Comparison of ENCODE assay signal across 1 cellular context in genomic region chr2:9629222-9630000, GRCh38.
TF ChIP-seq lines count a peak whose summit lies in the region.

No MANE protein-coding gene starts in this region.

TF ChIP-seq in HEK293, 187 proteins besides CTCF, POLR2A, EP300 and RAD21 (continued from another document):
- TF ChIP-seq, protein P1, sequence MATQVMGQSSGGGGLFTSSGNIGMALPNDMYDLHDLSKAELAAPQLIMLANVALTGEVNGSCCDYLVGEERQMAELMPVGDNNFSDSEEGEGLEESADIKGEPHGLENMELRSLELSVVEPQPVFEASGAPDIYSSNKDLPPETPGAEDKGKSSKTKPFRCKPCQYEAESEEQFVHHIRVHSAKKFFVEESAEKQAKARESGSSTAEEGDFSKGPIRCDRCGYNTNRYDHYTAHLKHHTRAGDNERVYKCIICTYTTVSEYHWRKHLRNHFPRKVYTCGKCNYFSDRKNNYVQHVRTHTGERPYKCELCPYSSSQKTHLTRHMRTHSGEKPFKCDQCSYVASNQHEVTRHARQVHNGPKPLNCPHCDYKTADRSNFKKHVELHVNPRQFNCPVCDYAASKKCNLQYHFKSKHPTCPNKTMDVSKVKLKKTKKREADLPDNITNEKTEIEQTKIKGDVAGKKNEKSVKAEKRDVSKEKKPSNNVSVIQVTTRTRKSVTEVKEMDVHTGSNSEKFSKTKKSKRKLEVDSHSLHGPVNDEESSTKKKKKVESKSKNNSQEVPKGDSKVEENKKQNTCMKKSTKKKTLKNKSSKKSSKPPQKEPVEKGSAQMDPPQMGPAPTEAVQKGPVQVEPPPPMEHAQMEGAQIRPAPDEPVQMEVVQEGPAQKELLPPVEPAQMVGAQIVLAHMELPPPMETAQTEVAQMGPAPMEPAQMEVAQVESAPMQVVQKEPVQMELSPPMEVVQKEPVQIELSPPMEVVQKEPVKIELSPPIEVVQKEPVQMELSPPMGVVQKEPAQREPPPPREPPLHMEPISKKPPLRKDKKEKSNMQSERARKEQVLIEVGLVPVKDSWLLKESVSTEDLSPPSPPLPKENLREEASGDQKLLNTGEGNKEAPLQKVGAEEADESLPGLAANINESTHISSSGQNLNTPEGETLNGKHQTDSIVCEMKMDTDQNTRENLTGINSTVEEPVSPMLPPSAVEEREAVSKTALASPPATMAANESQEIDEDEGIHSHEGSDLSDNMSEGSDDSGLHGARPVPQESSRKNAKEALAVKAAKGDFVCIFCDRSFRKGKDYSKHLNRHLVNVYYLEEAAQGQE (tag by site-specific recombination; IDR thresholded peaks at IDR 0.05), result no peak
- TF ChIP-seq HOXA7 (CRISPR knock-in tag; IDR thresholded peaks at IDR 0.05; ENCODE audit: borderline replicate concordance) (no peak), ZNF24 (tag by site-specific recombination; IDR thresholded peaks at IDR 0.05) (no peak), BCL11A (tag by site-specific recombination; IDR thresholded peaks at IDR 0.05; ENCODE audit: low read depth) (no peak), ZNF610 (tag by site-specific recombination; IDR thresholded peaks at IDR 0.05; ENCODE audit: borderline replicate concordance) (no peak), ZNF600 (tag by site-specific recombination; IDR thresholded peaks at IDR 0.05) (no peak), YY1 (tag by site-specific recombination; IDR thresholded peaks at IDR 0.05) (no peak), OSR2 (tag by site-specific recombination; IDR thresholded peaks at IDR 0.05) (no peak), ZBTB1 (tag by site-specific recombination; IDR thresholded peaks at IDR 0.05) (no peak)
- TF ChIP-seq, protein P2, sequence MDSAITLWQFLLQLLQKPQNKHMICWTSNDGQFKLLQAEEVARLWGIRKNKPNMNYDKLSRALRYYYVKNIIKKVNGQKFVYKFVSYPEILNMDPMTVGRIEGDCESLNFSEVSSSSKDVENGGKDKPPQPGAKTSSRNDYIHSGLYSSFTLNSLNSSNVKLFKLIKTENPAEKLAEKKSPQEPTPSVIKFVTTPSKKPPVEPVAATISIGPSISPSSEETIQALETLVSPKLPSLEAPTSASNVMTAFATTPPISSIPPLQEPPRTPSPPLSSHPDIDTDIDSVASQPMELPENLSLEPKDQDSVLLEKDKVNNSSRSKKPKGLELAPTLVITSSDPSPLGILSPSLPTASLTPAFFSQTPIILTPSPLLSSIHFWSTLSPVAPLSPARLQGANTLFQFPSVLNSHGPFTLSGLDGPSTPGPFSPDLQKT (IDR thresholded peaks at IDR 0.05; ENCODE audit: borderline replicate concordance, low read depth, low read length), result no peak
- TF ChIP-seq, protein P3, sequence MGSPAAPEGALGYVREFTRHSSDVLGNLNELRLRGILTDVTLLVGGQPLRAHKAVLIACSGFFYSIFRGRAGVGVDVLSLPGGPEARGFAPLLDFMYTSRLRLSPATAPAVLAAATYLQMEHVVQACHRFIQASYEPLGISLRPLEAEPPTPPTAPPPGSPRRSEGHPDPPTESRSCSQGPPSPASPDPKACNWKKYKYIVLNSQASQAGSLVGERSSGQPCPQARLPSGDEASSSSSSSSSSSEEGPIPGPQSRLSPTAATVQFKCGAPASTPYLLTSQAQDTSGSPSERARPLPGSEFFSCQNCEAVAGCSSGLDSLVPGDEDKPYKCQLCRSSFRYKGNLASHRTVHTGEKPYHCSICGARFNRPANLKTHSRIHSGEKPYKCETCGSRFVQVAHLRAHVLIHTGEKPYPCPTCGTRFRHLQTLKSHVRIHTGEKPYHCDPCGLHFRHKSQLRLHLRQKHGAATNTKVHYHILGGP (tag by site-specific recombination; IDR thresholded peaks at IDR 0.05), result no peak
- TF ChIP-seq, protein P4, sequence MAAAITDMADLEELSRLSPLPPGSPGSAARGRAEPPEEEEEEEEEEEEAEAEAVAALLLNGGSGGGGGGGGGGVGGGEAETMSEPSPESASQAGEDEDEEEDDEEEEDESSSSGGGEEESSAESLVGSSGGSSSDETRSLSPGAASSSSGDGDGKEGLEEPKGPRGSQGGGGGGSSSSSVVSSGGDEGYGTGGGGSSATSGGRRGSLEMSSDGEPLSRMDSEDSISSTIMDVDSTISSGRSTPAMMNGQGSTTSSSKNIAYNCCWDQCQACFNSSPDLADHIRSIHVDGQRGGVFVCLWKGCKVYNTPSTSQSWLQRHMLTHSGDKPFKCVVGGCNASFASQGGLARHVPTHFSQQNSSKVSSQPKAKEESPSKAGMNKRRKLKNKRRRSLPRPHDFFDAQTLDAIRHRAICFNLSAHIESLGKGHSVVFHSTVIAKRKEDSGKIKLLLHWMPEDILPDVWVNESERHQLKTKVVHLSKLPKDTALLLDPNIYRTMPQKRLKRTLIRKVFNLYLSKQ (tag by site-specific recombination; IDR thresholded peaks at IDR 0.05; ENCODE audit: borderline replicate concordance), result no peak
